In genomic region chr12:82789674-82790073, GRCh38 we compare ENCODE assay signal across 29 cellular contexts.
"Had no signal": no experiment of that assay in that cellular context is flagged by ENCODE, and none has a peak within 500 bp of the region (broad histone marks: within the 10 kb centered on the region; RNA-seq: fewer than 3 reads in every experiment).

No MANE protein-coding gene starts in this region.

- H3K4me3 ChIP-seq: left lung, lower lobe of right lung, pancreas, prostate gland, skin epidermis, tibial nerve, uterus had no signal

- H3K27me3 ChIP-seq: left lung, pancreas, tibial nerve, uterus had no signal

- H3K36me3 Mint-ChIP-seq: immature natural killer cell; naive thymus-derived CD8-positive, alpha-beta T cell; stimulated activated effector memory CD8-positive, alpha-beta T cell treated with anti-CD3 and anti-CD28 coated beads, Interleukin-12 subunit alpha, Interleukin-12 subunit beta, amount 100 ng/mL, for 72 hours had no signal

- H3K4me3 Mint-ChIP-seq: immature natural killer cell; naive thymus-derived CD8-positive, alpha-beta T cell; nephron; neural crest cell; stimulated activated effector memory CD8-positive, alpha-beta T cell treated with anti-CD3 and anti-CD28 coated beads, Interleukin-12 subunit alpha, Interleukin-12 subunit beta, amount 100 ng/mL, for 72 hours; stimulated activated naive CD8-positive, alpha-beta T cell treated with anti-CD3 and anti-CD28 coated beads, Interleukin-15, Interleukin-2, amounts not matched to agents 100 ng/mL and 50 ng/mL, for 24 hours; type B pancreatic cell had no signal

- H3K27me3 Mint-ChIP-seq: stimulated activated naive CD8-positive, alpha-beta T cell treated with anti-CD3 and anti-CD28 coated beads, Interleukin-15, Interleukin-2, amounts not matched to agents 100 ng/mL and 50 ng/mL, for 24 hours; type B pancreatic cell had no signal

- H3K9me3 Mint-ChIP-seq: naive thymus-derived CD8-positive, alpha-beta T cell; nephron; neural crest cell; stimulated activated effector memory CD8-positive, alpha-beta T cell treated with anti-CD3 and anti-CD28 coated beads, Interleukin-12 subunit alpha, Interleukin-12 subunit beta, amount 100 ng/mL, for 72 hours; stimulated activated naive CD8-positive, alpha-beta T cell treated with anti-CD3 and anti-CD28 coated beads, Interleukin-15, Interleukin-2, amounts not matched to agents 100 ng/mL and 50 ng/mL, for 24 hours; type B pancreatic cell had no signal

- H3K27ac Mint-ChIP-seq: immature natural killer cell; naive thymus-derived CD8-positive, alpha-beta T cell; nephron; stimulated activated effector memory CD8-positive, alpha-beta T cell treated with anti-CD3 and anti-CD28 coated beads, Interleukin-12 subunit alpha, Interleukin-12 subunit beta, amount 100 ng/mL, for 72 hours; stimulated activated naive CD8-positive, alpha-beta T cell treated with anti-CD3 and anti-CD28 coated beads, Interleukin-15, Interleukin-2, amounts not matched to agents 100 ng/mL and 50 ng/mL, for 24 hours; type B pancreatic cell had no signal

- DNase-seq: immature natural killer cell; kidney; left colon; left lung; lower lobe of right lung; mammary epithelial cell; mesenchymal stem cell; naive thymus-derived CD8-positive, alpha-beta T cell; nucleus accumbens; pancreas; posterior cingulate gyrus; retina; right cardiac atrium; stimulated activated CD4-positive, alpha-beta T cell treated with anti-CD3 and anti-CD28 coated beads, Interleukin-12 subunit alpha, Interleukin-12 subunit beta, amount 100 ng/mL, for 4 hours; stimulated activated CD4-positive, alpha-beta T cell treated with anti-CD3 and anti-CD28 coated beads, Interleukin-15, amount 100 ng/mL, for 24 hours; stimulated activated CD4-positive, alpha-beta T cell treated with anti-CD3 and anti-CD28 coated beads, Interleukin-2, amount 100 ng/mL, for 24 hours; stimulated activated CD4-positive, alpha-beta T cell treated with anti-CD3 and anti-CD28 coated beads, Interleukin-4, amount 100 ng/mL, for 24 hours; stimulated activated naive CD4-positive, alpha-beta T cell; uterus had no signal

- H3K9me3 ChIP-seq: left lung, lower lobe of right lung, pancreas, prostate gland, tibial nerve had no signal

- H3K4me1 Mint-ChIP-seq: immature natural killer cell; naive thymus-derived CD8-positive, alpha-beta T cell; stimulated activated effector memory CD8-positive, alpha-beta T cell treated with anti-CD3 and anti-CD28 coated beads, Interleukin-12 subunit alpha, Interleukin-12 subunit beta, amount 100 ng/mL, for 72 hours had no signal

- H3K27ac ChIP-seq: left lung, lower lobe of right lung, pancreas, prostate gland, skin epidermis, tibial nerve, uterus had no signal

- ATAC-seq: left colon; left lung; lower lobe of right lung; naive thymus-derived CD8-positive, alpha-beta T cell; pancreas; right cardiac atrium; sciatic nerve; stimulated activated effector memory CD8-positive, alpha-beta T cell treated with anti-CD3 and anti-CD28 coated beads, Interleukin-12 subunit alpha, Interleukin-12 subunit beta, amount 100 ng/mL, for 72 hours had no signal

- FAIRE-seq: islet of Langerhans, kidney, pancreas had no signal

- H3K4me1 ChIP-seq: left lung, pancreas, prostate gland, tibial nerve, uterus had no signal
